ENCODE assay signal across 1 cellular context in genomic region chr15:45635763-45636292, GRCh38.
TF ChIP-seq lines count a peak whose summit lies in the region.

No MANE protein-coding gene starts in this region.

TF ChIP-seq in IMR-90, 13 proteins besides CTCF, POLR2A, EP300 and RAD21 (continued from another document):
- TF ChIP-seq ELK1 (IDR thresholded peaks at IDR 0.05; ENCODE audit: borderline replicate concordance, low read depth, low read length) = no peak
- no peak for TF ChIP-seq CHD1 (IDR thresholded peaks at IDR 0.05; ENCODE audit: low read depth, low read length)
- no peak for TF ChIP-seq MXI1 (IDR thresholded peaks at IDR 0.05; ENCODE audit: borderline replicate concordance, low read depth, low read length)
- TF ChIP-seq RFX5 (IDR thresholded peaks at IDR 0.05; ENCODE audit: low read depth, low read length) = no peak
- TF ChIP-seq FOS (IDR thresholded peaks at IDR 0.05; ENCODE audit: low read depth, low read length) = no peak
TF ChIP-seq in IMR-90: peak in this region for 0.
